ENCODE assay signal across 21 cellular contexts in genomic region chr18:11669271-11669947, GRCh38. TPM values are rescaled to one million over a fixed set of nuclear protein-coding genes. Genes with fewer than 3 reads are reported as not detected.
A peak's percentile ranks its signal among the peaks of the same experiment; 100 is the strongest.
DNase-seq lines count a peak whose midpoint lies in the region; ATAC-seq and TF ChIP-seq lines count a peak whose summit lies in the region.
"Had no signal": no experiment of that assay in that cellular context is flagged by ENCODE, and none has a peak within 500 bp of the region (broad histone marks: within the 10 kb centered on the region; RNA-seq: fewer than 3 reads in every experiment).

No MANE protein-coding gene starts in this region.

- no peaks in the 10 kb centered on the region for H3K79me1 ChIP-seq in mesendoderm (ENCODE audit: low read length)

- no peaks in the 10 kb centered on the region for H3K27me3 ChIP-seq in endodermal cell (ENCODE audit: control insufficient read depth, insufficient read depth, low read length, poor library complexity, severe bottlenecking)
- no peaks in the 10 kb centered on the region for H3K27me3 ChIP-seq in mesendoderm (ENCODE audit: insufficient read depth, low read length, poor library complexity)
- no peaks in the 10 kb centered on the region for H3K27me3 ChIP-seq in vagina
- H3K27me3 ChIP-seq: Peyer's patch, upper lobe of right lung had no signal

- peaks cover 22% of the 10 kb centered on the region for H3K27me3 Mint-ChIP-seq in activated CD8-positive, alpha-beta memory T cell treated with anti-CD3 and anti-CD28 coated beads, Interleukin-2, amount 10 ng/mL, durations not matched to agents 7 days and 5 days
- H3K27me3 Mint-ChIP-seq in endodermal cell (ENCODE audit: insufficient read depth) = peaks cover 9% of the 10 kb centered on the region

- H3K4ac ChIP-seq in mesendoderm (ENCODE audit: low read depth, low read length) = no peak overlapping the region

- H3K36me3 ChIP-seq in endodermal cell (ENCODE audit: control insufficient read depth, insufficient read depth, low read length) (no peaks in the 10 kb centered on the region), mesendoderm (ENCODE audit: control insufficient read depth, insufficient read depth, low read length) (no peaks in the 10 kb centered on the region), vagina (no peaks in the 10 kb centered on the region)
- H3K36me3 ChIP-seq: Peyer's patch, upper lobe of right lung had no signal

- H2AK5ac ChIP-seq in mesendoderm (ENCODE audit: low read length) = no peak overlapping the region

- H3K18ac ChIP-seq in mesendoderm (ENCODE audit: low read length) = no peak overlapping the region

- no peak overlapping the region for H2BK15ac ChIP-seq in mesendoderm (replicated peaks; ENCODE audit: low read depth)

- H3K9me3 ChIP-seq in endodermal cell (ENCODE audit: control insufficient read depth, low read length) = no peaks in the 10 kb centered on the region
- no peaks in the 10 kb centered on the region for H3K9me3 ChIP-seq in vagina
- H3K9me3 ChIP-seq: Caco-2, Peyer's patch, upper lobe of right lung had no signal

- no peak overlapping the region for H4K5ac ChIP-seq in mesendoderm (ENCODE audit: low read length)

- no peaks in the 10 kb centered on the region for H3K4me1 Mint-ChIP-seq in activated CD8-positive, alpha-beta memory T cell treated with anti-CD3 and anti-CD28 coated beads, Interleukin-2, amount 10 ng/mL, durations not matched to agents 7 days and 5 days
- H3K4me1 Mint-ChIP-seq in endodermal cell = peaks cover 28% of the 10 kb centered on the region
- H3K4me1 Mint-ChIP-seq: activated naive CD8-positive, alpha-beta T cell treated with anti-CD3 and anti-CD28 coated beads, Interleukin-2, amount 10 ng/mL, durations not matched to agents 7 days and 5 days had no signal

- no peak overlapping the region for H3K27ac Mint-ChIP-seq in activated CD8-positive, alpha-beta memory T cell treated with anti-CD3 and anti-CD28 coated beads, Interleukin-2, amount 10 ng/mL, durations not matched to agents 7 days and 5 days
- H3K27ac Mint-ChIP-seq in endodermal cell = no peak overlapping the region
- H3K27ac Mint-ChIP-seq: activated naive CD8-positive, alpha-beta T cell treated with anti-CD3 and anti-CD28 coated beads, Interleukin-2, amount 10 ng/mL, durations not matched to agents 7 days and 5 days; effector memory CD8-positive, alpha-beta T cell had no signal

- no peak overlapping the region for H2BK120ac ChIP-seq in mesendoderm (ENCODE audit: low read depth, low read length)

- H3K9me3 Mint-ChIP-seq in activated CD8-positive, alpha-beta memory T cell treated with anti-CD3 and anti-CD28 coated beads, Interleukin-2, amount 10 ng/mL, durations not matched to agents 7 days and 5 days (ENCODE audit: low read depth) = no peaks in the 10 kb centered on the region
- H3K9me3 Mint-ChIP-seq in endodermal cell = no peaks in the 10 kb centered on the region
- H3K9me3 Mint-ChIP-seq: activated naive CD8-positive, alpha-beta T cell treated with anti-CD3 and anti-CD28 coated beads, Interleukin-2, amount 10 ng/mL, durations not matched to agents 7 days and 5 days; effector memory CD8-positive, alpha-beta T cell; nephron had no signal

- peak overlapping the region; percentile 20 for H3K56ac ChIP-seq in mesendoderm (ENCODE audit: low read length)

- H2BK5ac ChIP-seq in mesendoderm (ENCODE audit: low read length) = no peak overlapping the region

- intact Hi-C loops in vagina (cut with DNase I) = no loop called here

- H3K36me3 Mint-ChIP-seq in activated CD8-positive, alpha-beta memory T cell treated with anti-CD3 and anti-CD28 coated beads, Interleukin-2, amount 10 ng/mL, durations not matched to agents 7 days and 5 days = no peaks in the 10 kb centered on the region
- no peaks in the 10 kb centered on the region for H3K36me3 Mint-ChIP-seq in endodermal cell (ENCODE audit: low read depth)
- H3K36me3 Mint-ChIP-seq: activated naive CD8-positive, alpha-beta T cell treated with anti-CD3 and anti-CD28 coated beads, Interleukin-2, amount 10 ng/mL, durations not matched to agents 7 days and 5 days had no signal

- no peaks in the 10 kb centered on the region for H3K79me2 ChIP-seq in mesendoderm (ENCODE audit: control insufficient read depth, insufficient read depth, low read length)

- H3K4me3 ChIP-seq in endodermal cell (ENCODE audit: low read length) (no peak overlapping the region), mesendoderm (ENCODE audit: low read length) (no peak overlapping the region), vagina (no peak overlapping the region)
- H3K4me3 ChIP-seq: Peyer's patch, upper lobe of right lung had no signal

- 68 to 88% methylated on average over 5 to 14 of the region's 14 CpGs for WGBS in endodermal cell (ENCODE audit: insufficient coverage in 1 of 2, insufficient read length in 1 of 2), 2 experiments
- no CpG with 5 or more reads among the region's 14 CpGs for WGBS in mesendoderm (ENCODE audit: extremely low coverage, insufficient coverage, low lambda C conversion rate)

- H3K23ac ChIP-seq in mesendoderm (ENCODE audit: low read length) = peak overlapping the region; percentile 31

- no peak for TF ChIP-seq POLR2A in vagina (IDR thresholded peaks at IDR 0.05)

- H3K27ac ChIP-seq in endodermal cell (ENCODE audit: low read depth, low read length) (no peak overlapping the region), mesendoderm (ENCODE audit: low read depth, low read length) (no peak overlapping the region), vagina (no peak overlapping the region)
- H3K27ac ChIP-seq: Peyer's patch, upper lobe of right lung had no signal

- H4K8ac ChIP-seq in mesendoderm (ENCODE audit: low read depth, low read length) = no peak overlapping the region

- H3K9ac ChIP-seq in endodermal cell (ENCODE audit: extremely low read depth, low read length, poor library complexity, severe bottlenecking) (no peak overlapping the region), mesendoderm (ENCODE audit: low read length) (no peak overlapping the region)

- peak; percentile 23 for DNase-seq in activated CD8-positive, alpha-beta memory T cell treated with anti-CD3 and anti-CD28 coated beads, Interleukin-2, amount 10 ng/mL, durations not matched to agents 7 days and 5 days
- no peak for DNase-seq in activated CD8-positive, alpha-beta memory T cell treated with anti-CD3 and anti-CD28 coated beads, Interleukin-2, amount 50 U/mL, for 4 hours
- DNase-seq in endodermal cell = peak; percentile 48
- no peak for DNase-seq in mesendoderm
- peak; percentile 60 to 90 for DNase-seq in vagina (ENCODE audit: extremely low spot score in 2 of 2)
- no peak for DNase-seq in effector CD4-positive, alpha-beta T cell
- DNase-seq: activated CD4-positive, alpha-beta T cell treated with anti-CD3 and anti-CD28 coated beads for 48 hours; activated naive CD8-positive, alpha-beta T cell treated with anti-CD3 and anti-CD28 coated beads, Interleukin-2, amount 10 ng/mL, durations not matched to agents 7 days and 5 days; Caco-2; effector memory CD8-positive, alpha-beta T cell; GOT3; KBM-7; left colon; MV-4-11; NCI-H1930; NCI-H446 treated with DMSO at 0.1 percent for 48 hours; Peyer's patch; upper lobe of right lung had no signal

- no peak for TF ChIP-seq CTCF in endodermal cell (conservative IDR thresholded peaks at IDR 0.05)
- no peak for TF ChIP-seq CTCF in vagina (IDR thresholded peaks at IDR 0.05)

- CTCF ChIA-PET in activated CD8-positive, alpha-beta memory T cell treated with anti-CD3 and anti-CD28 coated beads, Interleukin-2, amount 10 ng/mL, durations not matched to agents 7 days and 5 days (lab: Charles Lee) = no interaction called here

- ATAC-seq in activated CD8-positive, alpha-beta memory T cell treated with anti-CD3 and anti-CD28 coated beads, Interleukin-2, amount 10 ng/mL, durations not matched to agents 7 days and 5 days = no peak
- no peak for ATAC-seq in GM18502 (IDR thresholded peaks at IDR 0.05; ENCODE audit: poor library complexity, unreplicated experiment)
- ATAC-seq in HG03354 (IDR thresholded peaks at IDR 0.05; ENCODE audit: poor library complexity, severe bottlenecking, unreplicated experiment) = no peak
- ATAC-seq: effector memory CD8-positive, alpha-beta T cell; left colon; upper lobe of right lung had no signal

- no peak overlapping the region for H3K4me3 Mint-ChIP-seq in activated CD8-positive, alpha-beta memory T cell treated with anti-CD3 and anti-CD28 coated beads, Interleukin-2, amount 10 ng/mL, durations not matched to agents 7 days and 5 days
- H3K4me3 Mint-ChIP-seq in endodermal cell = no peak overlapping the region
- H3K4me3 Mint-ChIP-seq: activated naive CD8-positive, alpha-beta T cell treated with anti-CD3 and anti-CD28 coated beads, Interleukin-2, amount 10 ng/mL, durations not matched to agents 7 days and 5 days; effector memory CD8-positive, alpha-beta T cell; nephron had no signal

- peaks cover 22% of the 10 kb centered on the region for H3K4me1 ChIP-seq in endodermal cell (ENCODE audit: control insufficient read depth, insufficient read depth, low read length)
- H3K4me1 ChIP-seq in mesendoderm (ENCODE audit: control insufficient read depth, low read depth, low read length) = peaks cover 6% of the 10 kb centered on the region
- peaks cover 9% of the 10 kb centered on the region for H3K4me1 ChIP-seq in vagina
- H3K4me1 ChIP-seq: Peyer's patch, upper lobe of right lung had no signal

- H3K4me2 ChIP-seq in mesendoderm (ENCODE audit: low read length) = no peak overlapping the region

RNA-seq across cellular contexts. Expression of gene GNAL, which starts 19.7 kb away (rescaled TPM):
- total RNA-seq in activated CD8-positive, alpha-beta memory T cell treated with anti-CD3 and anti-CD28 coated beads, Interleukin-2, amount 10 ng/mL, durations not matched to agents 7 days and 5 days = under 1 TPM in 1 of 2 experiments, not detected in 1; 0.52 TPM
- total RNA-seq in endodermal cell (10 to 100 TPM; 37.9 to 58.2 TPM), vagina (23.3 TPM)
- 16.0 TPM for polyA plus RNA-seq in endodermal cell (2013, experiment 1 of 2)
- polyA plus RNA-seq in endodermal cell (2013, experiment 2 of 2) = 17.5 TPM
- polyA plus RNA-seq in mesendoderm (2013, experiment 1 of 2) = 26.7 TPM
- polyA plus RNA-seq in mesendoderm (2013, experiment 2 of 2) = 26.8 TPM

Comparison
In these comparisons a context has a peak if more than half of its experiments do, and no peak if none do; other contexts are left out.
1. DNase-seq: peak in activated CD8-positive, alpha-beta memory T cell treated with anti-CD3 and anti-CD28 coated beads, Interleukin-2, amount 10 ng/mL, durations not matched to agents 7 days and 5 days (single experiment), endodermal cell (single experiment) and vagina (2 of 2); none in activated CD8-positive, alpha-beta memory T cell treated with anti-CD3 and anti-CD28 coated beads, Interleukin-2, amount 50 U/mL, for 4 hours (single experiment), mesendoderm (single experiment) and effector CD4-positive, alpha-beta T cell (single experiment).
2. RNA of gene GNAL, which starts 19.7 kb away (total RNA-seq): 37.9 to 58.2 TPM in endodermal cell and 23.3 TPM in vagina (single experiment); 0.52 TPM in activated CD8-positive, alpha-beta memory T cell treated with anti-CD3 and anti-CD28 coated beads, Interleukin-2, amount 10 ng/mL, durations not matched to agents 7 days and 5 days; every median in the first group is over 10 times any median in the second.